In the genomic region with DNA sequence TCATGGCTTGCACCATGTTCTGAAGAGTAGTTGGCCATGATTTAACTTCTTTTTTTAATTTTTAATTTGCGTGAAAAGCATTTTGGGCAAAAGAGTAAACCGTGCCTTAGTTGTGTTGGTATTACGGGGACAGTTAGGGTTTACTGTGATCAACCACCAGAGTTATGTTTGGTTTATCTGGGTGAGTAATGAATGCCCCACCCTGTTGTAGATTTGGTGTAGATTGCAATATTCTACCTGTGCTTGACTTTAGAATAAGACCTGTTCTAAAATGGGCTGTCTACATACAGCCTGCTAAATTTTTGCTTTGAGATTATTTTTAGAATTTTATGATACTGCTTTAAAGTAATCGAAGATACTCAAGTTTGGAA, we compare ENCODE assay signal across 8 cellular contexts. TPM values are rescaled to one million over a fixed set of nuclear protein-coding genes. Genes with fewer than 3 reads are reported as not detected.
DNase-seq lines count a peak whose midpoint lies in the region; ATAC-seq and TF ChIP-seq lines count a peak whose summit lies in the region.

No MANE protein-coding gene starts in this region.

- peak; percentile 25 for ATAC-seq in foreskin keratinocyte
- no peak for ATAC-seq in GM21515 (IDR thresholded peaks at IDR 0.05; ENCODE audit: unreplicated experiment)

- no peak for TF ChIP-seq CTCF in foreskin keratinocyte (conservative IDR thresholded peaks at IDR 0.05)

- DNase-seq in DMS 273 (lab: John Stamatoyannopoulos, UW; ENCODE audit: unreplicated experiment) (peak; percentile 16), DMS 273 treated with DMSO at 0.1 percent for 48 hours (lab: John Stamatoyannopoulos, UW) (no peak), SW480 (ENCODE audit: low spot score) (peak; percentile 69), foreskin keratinocyte (peak in 1 of 2 donors; percentile 50), amygdala (lab: John Stamatoyannopoulos, UW) (no peak), NCI-H2171 (lab: John Stamatoyannopoulos, UW) (no peak)

- peak overlapping the region; percentile 58 to 84 (median 70) for H3K4me3 ChIP-seq in skin epidermis

- H3K27ac ChIP-seq in foreskin keratinocyte (no peak overlapping the region), skin epidermis (peak overlapping the region in 8 of 21 experiments; percentile 8 to 95 (median 90))

- H3K4me1 ChIP-seq in foreskin keratinocyte, result peaks cover 4% of the 10 kb centered on the region

- no peaks in the 10 kb centered on the region for H3K27me3 ChIP-seq in foreskin keratinocyte

RNA-seq across cellular contexts. Expression of gene USP25, which starts 1.4 kb away (rescaled TPM):
- total RNA-seq in foreskin keratinocyte, result 25.5 and 27.3 TPM in 2 replicates
- polyA plus RNA-seq in foreskin keratinocyte, result 9.0 TPM in 2 replicates

Comparison
In these comparisons a context has a peak if more than half of its experiments do, and no peak if none do; other contexts are left out.
1. DNase-seq: peak in DMS 273 (single experiment) and SW480 (single experiment); none in DMS 273 treated with DMSO at 0.1 percent for 48 hours (single experiment), amygdala (0 of 56) and NCI-H2171 (single experiment).